1 cellular context compared by ENCODE assay signal in the genomic region with DNA sequence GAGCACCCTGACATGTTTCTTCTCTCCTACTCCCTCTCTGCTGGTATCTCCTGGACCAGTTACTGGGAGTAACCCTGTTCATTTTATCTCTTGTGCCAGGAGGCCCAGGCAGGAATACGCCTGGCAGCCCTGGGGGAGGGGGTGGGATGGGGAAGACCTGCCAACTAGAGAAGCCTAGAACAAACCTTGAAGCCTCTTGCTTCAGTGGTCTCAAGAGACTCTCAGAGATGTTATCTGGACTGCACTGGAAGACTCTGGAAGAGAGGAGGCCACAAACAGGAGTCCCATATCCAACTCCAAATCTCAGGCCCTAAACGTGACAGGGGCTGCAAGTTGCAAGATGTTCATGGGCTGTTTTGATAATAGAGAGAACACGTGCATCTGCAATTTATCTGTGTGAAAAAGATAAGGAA.
TF ChIP-seq lines count a peak whose summit lies in the region.

TSS of gene EPB42 (minus strand) at position 28 of the 413 bp plus-strand sequence. CDS start 193 bp downstream, outside the sequence.

TF ChIP-seq in K562, 482 proteins besides CTCF, POLR2A, EP300 and RAD21 (continued from another document and continues in another):
- TF ChIP-seq CHAMP1 (IDR thresholded peaks at IDR 0.05) (peak; percentile 78; the same call in 1 of the 2 replicates), MCM7 (IDR thresholded peaks at IDR 0.05) (no peak), ZNF134 (CRISPR knock-in tag; conservative IDR thresholded peaks at IDR 0.05) (no peak), ZBTB8A (IDR thresholded peaks at IDR 0.05; ENCODE audit: partially characterized antibody) (no peak), ARID1B (IDR thresholded peaks at IDR 0.05) (peak; percentile 95), ZNF217 (CRISPR knock-in tag; IDR thresholded peaks at IDR 0.05) (no peak), MTA2 (IDR thresholded peaks at IDR 0.05; ENCODE audit: low read depth) (peak; percentile 86), EP400 (IDR thresholded peaks at IDR 0.05) (0 out of 2 replicates have a peak, but pooled peaks have one; percentile 35), HMBOX1 (IDR thresholded peaks at IDR 0.05) (0 out of 2 replicates have a peak, but pooled peaks have one; percentile 19), STAT5B (CRISPR knock-in tag; IDR thresholded peaks at IDR 0.05) (no peak), HDAC6 (IDR thresholded peaks at IDR 0.05; ENCODE audit: low read depth, low read length) (no peak), GTF2F1 (IDR thresholded peaks at IDR 0.05; ENCODE audit: low read depth, low read length) (no peak), DMBX1 (CRISPR knock-in tag; IDR thresholded peaks at IDR 0.05; ENCODE audit: borderline replicate concordance) (no peak; the same call in 1 of the 2 replicates), SMARCC2 (IDR thresholded peaks at IDR 0.05; ENCODE audit: low read depth) (peak; percentile 75; the same call in 1 of the 2 replicates), ZNF347 (CRISPR knock-in tag; IDR thresholded peaks at IDR 0.05; ENCODE audit: low read depth) (no peak), BRD9 (IDR thresholded peaks at IDR 0.05; ENCODE audit: low read depth, partially characterized antibody) (no peak), ZNF561 (CRISPR knock-in tag; conservative IDR thresholded peaks at IDR 0.05) (no peak), TAF15 (IDR thresholded peaks at IDR 0.05; ENCODE audit: low read depth, low read length) (no peak), MECOM (CRISPR knock-in tag; IDR thresholded peaks at IDR 0.05) (0 out of 2 replicates have a peak, but pooled peaks have one; percentile 40), DPF2 (IDR thresholded peaks at IDR 0.05) (peak; percentile 91), ARNT (IDR thresholded peaks at IDR 0.05) (peak in 1 of 2 experiments; percentile 59; a peak in 1 of 4 replicates), CREB3 (tag; conservative IDR thresholded peaks at IDR 0.05; ENCODE audit: low read depth) (0 out of 2 replicates have a peak, but pooled peaks have one; percentile 39), IFI16 (CRISPR knock-in tag; IDR thresholded peaks at IDR 0.05) (no peak), LEF1 (IDR thresholded peaks at IDR 0.05) (peak; percentile 84), TAF9B (IDR thresholded peaks at IDR 0.05; ENCODE audit: partially characterized antibody) (peak; percentile 24), ZNF41 (CRISPR knock-in tag; conservative IDR thresholded peaks at IDR 0.05) (no peak), BHLHE40 (IDR thresholded peaks at IDR 0.05; ENCODE audit: low read length) (peak; percentile 98), STAG1 (CRISPR knock-in tag; IDR thresholded peaks at IDR 0.05; ENCODE audit: borderline replicate concordance) (no peak), BCOR (IDR thresholded peaks at IDR 0.05) (0 out of 2 replicates have a peak, but pooled peaks have one; percentile 33), THAP12 (CRISPR knock-in tag; IDR thresholded peaks at IDR 0.05) (no peak), SIX5 (IDR thresholded peaks at IDR 0.05; ENCODE audit: borderline replicate concordance in 1 of 2, insufficient read depth in 1 of 2, low read depth in 1 of 2, low read length in 2 of 2) (no peak), KAT8 (IDR thresholded peaks at IDR 0.05; ENCODE audit: low read depth) (no peak), ETS1 (conservative IDR thresholded peaks at IDR 0.05; ENCODE audit: control insufficient read depth, low read depth, low read length) (no peak), ZNF253 (CRISPR knock-in tag; conservative IDR thresholded peaks at IDR 0.05) (no peak), FOS (IDR thresholded peaks at IDR 0.05; ENCODE audit: extremely low read depth, insufficient read length) (no peak), FOSL1 (tag; conservative IDR thresholded peaks at IDR 0.05) (peak; percentile 46), TEAD2 (tag; IDR thresholded peaks at IDR 0.05) (no peak), TCF3 (CRISPR knock-in tag; IDR thresholded peaks at IDR 0.05) (peak; percentile 90), CBFA2T3 (IDR thresholded peaks at IDR 0.05) (peak; percentile 96), PML (IDR thresholded peaks at IDR 0.05; ENCODE audit: low read length) (peak; percentile 95), RFX7 (CRISPR knock-in tag; IDR thresholded peaks at IDR 0.05) (no peak), HOXB6 (CRISPR knock-in tag; IDR thresholded peaks at IDR 0.05; ENCODE audit: borderline replicate concordance) (no peak), ADNP (tag; IDR thresholded peaks at IDR 0.05) (no peak), OTX1 (CRISPR knock-in tag; IDR thresholded peaks at IDR 0.05) (no peak), KLF1 (tag; IDR thresholded peaks at IDR 0.05) (peak; percentile 56; the same call in 1 of the 2 replicates), HDAC1 (IDR thresholded peaks at IDR 0.05) (peak in 1 of 2 experiments; percentile 26; a peak in 1 of 4 replicates), PHF21A (IDR thresholded peaks at IDR 0.05; ENCODE audit: borderline replicate concordance, low read depth) (no peak), TEAD1 (CRISPR knock-in tag; IDR thresholded peaks at IDR 0.05) (0 out of 4 replicates have a peak, but pooled peaks of 1 of the 2 experiments have one; percentile 47), ZNF589 (CRISPR knock-in tag; IDR thresholded peaks at IDR 0.05; ENCODE audit: low read depth) (peak; percentile 69), NBN (IDR thresholded peaks at IDR 0.05; ENCODE audit: low read depth) (peak; percentile 52; the same call in 1 of the 2 replicates), MEF2D (tag; conservative IDR thresholded peaks at IDR 0.05; ENCODE audit: low read depth) (0 out of 2 replicates have a peak, but pooled peaks have one; percentile 28), ZNF77 (CRISPR knock-in tag; IDR thresholded peaks at IDR 0.05) (no peak), ZKSCAN8 (CRISPR knock-in tag; IDR thresholded peaks at IDR 0.05) (peak; percentile 67), CBFA2T2 (conservative IDR thresholded peaks at IDR 0.05) (peak; percentile 92), ZNF232 (CRISPR knock-in tag; IDR thresholded peaks at IDR 0.05) (no peak), ZBED1 (IDR thresholded peaks at IDR 0.05) (peak; percentile 60; the same call in 1 of the 2 replicates), TRIM24 (IDR thresholded peaks at IDR 0.05) (peak; percentile 71 to 83; a peak in 3 of 4 replicates)
- TF ChIP-seq, protein P1, sequence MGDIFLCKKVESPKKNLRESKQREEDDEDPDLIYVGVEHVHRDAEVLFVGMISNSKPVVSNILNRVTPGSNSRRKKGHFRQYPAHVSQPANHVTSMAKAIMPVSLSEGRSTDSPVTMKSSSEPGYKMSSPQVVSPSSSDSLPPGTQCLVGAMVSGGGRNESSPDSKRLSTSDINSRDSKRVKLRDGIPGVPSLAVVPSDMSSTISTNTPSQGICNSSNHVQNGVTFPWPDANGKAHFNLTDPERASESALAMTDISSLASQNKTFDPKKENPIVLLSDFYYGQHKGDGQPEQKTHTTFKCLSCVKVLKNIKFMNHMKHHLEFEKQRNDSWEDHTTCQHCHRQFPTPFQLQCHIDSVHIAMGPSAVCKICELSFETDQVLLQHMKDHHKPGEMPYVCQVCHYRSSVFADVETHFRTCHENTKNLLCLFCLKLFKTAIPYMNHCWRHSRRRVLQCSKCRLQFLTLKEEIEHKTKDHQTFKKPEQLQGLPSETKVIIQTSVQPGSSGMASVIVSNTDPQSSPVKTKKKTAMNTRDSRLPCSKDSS (IDR thresholded peaks at IDR 0.05; ENCODE audit: low read depth, partially characterized antibody), result no peak
- TF ChIP-seq, protein P2, sequence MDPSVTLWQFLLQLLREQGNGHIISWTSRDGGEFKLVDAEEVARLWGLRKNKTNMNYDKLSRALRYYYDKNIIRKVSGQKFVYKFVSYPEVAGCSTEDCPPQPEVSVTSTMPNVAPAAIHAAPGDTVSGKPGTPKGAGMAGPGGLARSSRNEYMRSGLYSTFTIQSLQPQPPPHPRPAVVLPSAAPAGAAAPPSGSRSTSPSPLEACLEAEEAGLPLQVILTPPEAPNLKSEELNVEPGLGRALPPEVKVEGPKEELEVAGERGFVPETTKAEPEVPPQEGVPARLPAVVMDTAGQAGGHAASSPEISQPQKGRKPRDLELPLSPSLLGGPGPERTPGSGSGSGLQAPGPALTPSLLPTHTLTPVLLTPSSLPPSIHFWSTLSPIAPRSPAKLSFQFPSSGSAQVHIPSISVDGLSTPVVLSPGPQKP (CRISPR knock-in tag; IDR thresholded peaks at IDR 0.05), result no peak
- TF ChIP-seq, protein P3, sequence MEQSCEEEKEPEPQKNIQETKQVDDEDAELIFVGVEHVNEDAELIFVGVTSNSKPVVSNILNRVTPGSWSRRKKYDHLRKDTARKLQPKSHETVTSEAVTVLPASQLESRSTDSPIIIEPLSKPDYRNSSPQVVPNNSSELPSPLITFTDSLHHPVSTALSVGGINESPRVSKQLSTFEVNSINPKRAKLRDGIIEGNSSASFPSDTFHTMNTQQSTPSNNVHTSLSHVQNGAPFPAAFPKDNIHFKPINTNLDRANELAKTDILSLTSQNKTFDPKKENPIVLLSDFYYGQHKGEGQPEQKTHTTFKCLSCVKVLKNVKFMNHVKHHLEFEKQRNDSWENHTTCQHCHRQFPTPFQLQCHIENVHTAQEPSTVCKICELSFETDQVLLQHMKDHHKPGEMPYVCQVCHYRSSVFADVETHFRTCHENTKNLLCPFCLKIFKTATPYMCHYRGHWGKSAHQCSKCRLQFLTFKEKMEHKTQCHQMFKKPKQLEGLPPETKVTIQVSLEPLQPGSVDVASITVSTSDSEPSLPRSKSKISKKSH (CRISPR knock-in tag; IDR thresholded peaks at IDR 0.05), result no peak
- TF ChIP-seq, protein P4, sequence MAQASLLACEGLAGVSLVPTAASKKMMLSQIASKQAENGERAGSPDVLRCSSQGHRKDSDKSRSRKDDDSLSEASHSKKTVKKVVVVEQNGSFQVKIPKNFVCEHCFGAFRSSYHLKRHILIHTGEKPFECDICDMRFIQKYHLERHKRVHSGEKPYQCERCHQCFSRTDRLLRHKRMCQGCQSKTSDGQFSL (CRISPR knock-in tag; IDR thresholded peaks at IDR 0.05), result no peak
- TF ChIP-seq, protein P4 (tag; IDR thresholded peaks at IDR 0.05), result 0 out of 4 replicates have a peak, but pooled peaks of 1 of the 2 experiments have one; percentile 33
